Comparison of ENCODE assay signal across 10 cellular contexts in genomic region chr3:158768361-158768787, GRCh38. TPM values are rescaled to one million over a fixed set of nuclear protein-coding genes. Genes with fewer than 3 reads are reported as not detected.
DNase-seq lines count a peak whose midpoint lies in the region; ATAC-seq and TF ChIP-seq lines count a peak whose summit lies in the region.
"Had no signal": no experiment of that assay in that cellular context is flagged by ENCODE, and none has a peak within 500 bp of the region (broad histone marks: within the 10 kb centered on the region; RNA-seq: fewer than 3 reads in every experiment).

No MANE protein-coding gene starts in this region.

- no peaks in the 10 kb centered on the region for H4K20me1 ChIP-seq in mammary epithelial cell (ENCODE audit: insufficient read depth, low read length)

- H3K27me3 Mint-ChIP-seq in activated CD4-positive, alpha-beta T cell treated with anti-CD3 and anti-CD28 coated beads, Interleukin-2, amount 10 ng/mL, durations not matched to agents 24 days and 14 days = no peaks in the 10 kb centered on the region
- H3K27me3 Mint-ChIP-seq: activated naive CD8-positive, alpha-beta T cell had no signal

- no peak overlapping the region for H3K4me3 Mint-ChIP-seq in activated CD4-positive, alpha-beta T cell treated with anti-CD3 and anti-CD28 coated beads, Interleukin-2, amount 10 ng/mL, durations not matched to agents 24 days and 14 days
- H3K4me3 Mint-ChIP-seq: activated naive CD8-positive, alpha-beta T cell had no signal

- no peak overlapping the region for H3K27ac Mint-ChIP-seq in activated CD4-positive, alpha-beta T cell treated with anti-CD3 and anti-CD28 coated beads, Interleukin-2, amount 10 ng/mL, durations not matched to agents 24 days and 14 days
- H3K27ac Mint-ChIP-seq: activated naive CD8-positive, alpha-beta T cell had no signal

- no peaks in the 10 kb centered on the region for H3K36me3 Mint-ChIP-seq in activated CD4-positive, alpha-beta T cell treated with anti-CD3 and anti-CD28 coated beads, Interleukin-2, amount 10 ng/mL, durations not matched to agents 24 days and 14 days (ENCODE audit: low read depth)

- peak overlapping the region; percentile 70 for H3K4me2 ChIP-seq in mammary epithelial cell (ENCODE audit: insufficient read depth, low read depth, low read length)

- no peak for DNase-seq in HFF-Myc (ENCODE audit: extremely low read depth, low read depth)
- peak; percentile 51 for DNase-seq in mammary epithelial cell
- DNase-seq in iris pigment epithelial cell (ENCODE audit: low read depth) = peak; percentile 84
- no peak for DNase-seq in stimulated activated CD4-positive, alpha-beta T cell treated with anti-CD3 and anti-CD28 coated beads, Interleukin-4, amount 100 ng/mL, for 1 hour
- no peak for DNase-seq in activated CD4-positive, alpha-beta T cell treated with anti-CD3 and anti-CD28 coated beads, Interleukin-2, amount 10 ng/mL, durations not matched to agents 24 days and 14 days
- DNase-seq in WERI-Rb-1 = no peak
- DNase-seq: occipital lobe had no signal

- no peaks in the 10 kb centered on the region for H3K9me3 Mint-ChIP-seq in activated CD4-positive, alpha-beta T cell treated with anti-CD3 and anti-CD28 coated beads, Interleukin-2, amount 10 ng/mL, durations not matched to agents 24 days and 14 days

- in situ Hi-C loops in mammary epithelial cell (cut with MboI; ENCODE audit: low sequenced_read_pairs in 2 of 2) = no loop called here

- H3K9ac ChIP-seq in mammary epithelial cell (ENCODE audit: insufficient read depth, low read length) (no peak overlapping the region), skeletal muscle tissue (ENCODE audit: low read depth in 1 of 3, low read length in 3 of 3) (peak overlapping the region in 2 of 3 donors; percentile 5 to 37)

- no peaks in the 10 kb centered on the region for H3K9me3 ChIP-seq in mammary epithelial cell (replicated peaks; ENCODE audit: insufficient read depth, low read length)
- no peaks in the 10 kb centered on the region for H3K9me3 ChIP-seq in skeletal muscle tissue (ENCODE audit: control insufficient read depth in 3 of 3, low read length in 3 of 3)
- H3K9me3 ChIP-seq in WERI-Rb-1 (ENCODE audit: severe bottlenecking) = no peaks in the 10 kb centered on the region

- H3K27ac ChIP-seq in mammary epithelial cell (ENCODE audit: insufficient read depth, low read depth, low read length) (no peak overlapping the region), skeletal muscle tissue (ENCODE audit: low read depth, low read length) (peak overlapping the region; percentile 75), WERI-Rb-1 (no peak overlapping the region)

- no peaks in the 10 kb centered on the region for H3K79me2 ChIP-seq in mammary epithelial cell (ENCODE audit: insufficient read depth, low read length)

- H3K4me3 ChIP-seq in HFF-Myc (replicated peaks; ENCODE audit: low read depth, low read length) = peak overlapping the region; percentile 9; the same call in 1 of the 2 replicates
- no peak overlapping the region for H3K4me3 ChIP-seq in mammary epithelial cell (replicated peaks in 1 of 3; ENCODE audit: insufficient read depth in 1 of 3, low read depth in 2 of 3, low read length in 3 of 3)
- H3K4me3 ChIP-seq in skeletal muscle tissue (ENCODE audit: low read length in 3 of 3) = peak overlapping the region; percentile 2 to 61 (median 60)
- H3K4me3 ChIP-seq in WERI-Rb-1 (ENCODE audit: low read depth, low read length) = no peak overlapping the region

- peaks cover 62% of the 10 kb centered on the region for H3K4me1 ChIP-seq in mammary epithelial cell (ENCODE audit: insufficient read depth, low read length)
- peaks cover 13 to 25% (median 18%) of the 10 kb centered on the region in 3 donors for H3K4me1 ChIP-seq in skeletal muscle tissue (ENCODE audit: control insufficient read depth in 3 of 3, insufficient read depth in 3 of 3, low read length in 3 of 3)

- no peaks in the 10 kb centered on the region for H3K4me1 Mint-ChIP-seq in activated CD4-positive, alpha-beta T cell treated with anti-CD3 and anti-CD28 coated beads, Interleukin-2, amount 10 ng/mL, durations not matched to agents 24 days and 14 days

- H3K27me3 ChIP-seq in mammary epithelial cell (ENCODE audit: insufficient read depth, low read length) = no peaks in the 10 kb centered on the region
- H3K27me3 ChIP-seq in skeletal muscle tissue (ENCODE audit: control insufficient read depth in 3 of 3, insufficient read depth in 3 of 3, low read length in 3 of 3) = no peaks in the 10 kb centered on the region
- H3K27me3 ChIP-seq in WERI-Rb-1 (ENCODE audit: insufficient read depth, low read depth, severe bottlenecking) = no peaks in the 10 kb centered on the region

- BruUV-seq in mammary epithelial cell (replicated peaks; lab: Mats Ljungman, UMichigan) = no TSS peak

- CTCF ChIA-PET in mammary epithelial cell (lab: Charles Lee; ENCODE audit: low non-redundant PET) = no interaction called here

- 7% methylated on average over 6 of the region's 7 CpGs for WGBS in mammary epithelial cell (ENCODE audit: low coverage, missing lambda C conversion rate)

- no peak for ATAC-seq in HG02973 (IDR thresholded peaks at IDR 0.05; ENCODE audit: unreplicated experiment)

- dilution Hi-C loops in mammary epithelial cell (cut with HindIII; ENCODE audit: low sequenced_read_pairs) = no loop called here

- no peak for TF ChIP-seq CTCF in HFF-Myc (IDR thresholded peaks at IDR 0.05; ENCODE audit: low read depth, low read length, missing control alignments)
- TF ChIP-seq CTCF in mammary epithelial cell (conservative IDR thresholded peaks at IDR 0.05 in 1 of 2, IDR thresholded peaks at IDR 0.05 in 1 of 2; ENCODE audit: extremely low read depth in 1 of 2, insufficient read depth in 1 of 2, low read depth in 1 of 2, low read length in 2 of 2) = no peak
- no peak for TF ChIP-seq CTCF in WERI-Rb-1 (IDR thresholded peaks at IDR 0.05; ENCODE audit: low read depth, low read length)

- peak overlapping the region; percentile 87 for H2AFZ ChIP-seq in mammary epithelial cell (ENCODE audit: low read depth, low read length)

- no peaks in the 10 kb centered on the region for H3K36me3 ChIP-seq in mammary epithelial cell (ENCODE audit: insufficient read depth, low read length)
- no peaks in the 10 kb centered on the region for H3K36me3 ChIP-seq in skeletal muscle tissue (ENCODE audit: control insufficient read depth in 3 of 3, insufficient read depth in 3 of 3, low read length in 3 of 3)
- no peaks in the 10 kb centered on the region for H3K36me3 ChIP-seq in WERI-Rb-1

- intact Hi-C loops in mammary epithelial cell (cut with micrococcal nuclease) = no loop called here
- intact Hi-C loops in activated CD4-positive, alpha-beta T cell treated with anti-CD3 and anti-CD28 coated beads, Interleukin-2, amount 10 ng/mL, durations not matched to agents 24 days and 14 days (cut with micrococcal nuclease) = no loop called here

RNA-seq across cellular contexts. Expression of gene MFSD1, which starts 33.5 kb away (rescaled TPM):
- total RNA-seq in mammary epithelial cell (10 to 100 TPM; 35.3 to 92.5 TPM), skeletal muscle tissue (49.1 TPM)
- polyA plus RNA-seq in mammary epithelial cell = 27.7 TPM
- 23.1 TPM for polyA minus RNA-seq in mammary epithelial cell
- 20.4 and 23.2 TPM in 2 replicates for total RNA-seq in activated CD4-positive, alpha-beta T cell treated with anti-CD3 and anti-CD28 coated beads, Interleukin-2, amount 10 ng/mL, durations not matched to agents 24 days and 14 days

RNA-seq across cellular contexts. Expression of gene RARRES1, which starts 36.1 kb away (rescaled TPM):
- total RNA-seq in mammary epithelial cell (10 to 100 TPM in 1 of 2 donors, under 1 TPM in 1; 0.52 to 24.3 TPM), skeletal muscle tissue (1.6 TPM)
- 0.67 TPM for polyA plus RNA-seq in mammary epithelial cell
- not detected for polyA minus RNA-seq in mammary epithelial cell
- total RNA-seq in activated CD4-positive, alpha-beta T cell treated with anti-CD3 and anti-CD28 coated beads, Interleukin-2, amount 10 ng/mL, durations not matched to agents 24 days and 14 days = not detected in 2 replicates

Comparison
In these comparisons a context has a peak if more than half of its experiments do, and no peak if none do; other contexts are left out.
1. DNase-seq: peak in mammary epithelial cell (single experiment) and iris pigment epithelial cell (single experiment); none in HFF-Myc (single experiment), stimulated activated CD4-positive, alpha-beta T cell treated with anti-CD3 and anti-CD28 coated beads, Interleukin-4, amount 100 ng/mL, for 1 hour (single experiment), activated CD4-positive, alpha-beta T cell treated with anti-CD3 and anti-CD28 coated beads, Interleukin-2, amount 10 ng/mL, durations not matched to agents 24 days and 14 days (single experiment) and WERI-Rb-1 (single experiment).
2. H3K4me3 ChIP-seq: peak in HFF-Myc (single experiment) and skeletal muscle tissue (3 of 3); none in mammary epithelial cell (0 of 3) and WERI-Rb-1 (single experiment).